In the genomic region with DNA sequence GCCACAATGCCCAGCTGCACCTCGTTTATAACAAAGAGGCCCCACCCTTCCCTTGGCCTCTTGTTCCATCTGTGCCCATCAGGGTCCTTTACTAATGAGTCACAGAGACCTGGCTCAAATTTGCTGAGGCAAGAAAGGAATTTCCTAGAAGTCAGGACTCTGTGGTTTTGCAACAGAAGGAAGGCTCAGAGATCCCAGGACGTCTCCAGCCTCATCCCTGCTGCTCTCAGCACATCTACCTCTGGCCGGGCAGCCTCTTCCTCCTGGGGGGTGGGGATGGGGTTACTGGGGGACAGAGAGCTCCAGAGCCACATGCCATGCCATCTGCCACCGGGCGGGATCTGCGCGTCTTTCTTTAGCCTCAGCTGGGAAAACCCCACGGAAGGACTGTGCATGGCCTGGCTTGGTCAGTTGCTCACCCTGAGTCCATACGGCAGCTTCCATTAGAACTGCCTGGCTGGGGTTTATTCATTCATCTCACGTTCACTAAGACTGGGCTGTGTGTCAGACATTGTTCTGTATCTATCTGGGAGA, we compare ENCODE assay signal across 11 cellular contexts. TPM values are rescaled to one million over a fixed set of nuclear protein-coding genes. Genes with fewer than 3 reads are reported as not detected.
DNase-seq lines count a peak whose midpoint lies in the region; ATAC-seq lines count a peak whose summit lies in the region.
"Had no signal": no experiment of that assay in that cellular context is flagged by ENCODE, and none has a peak within 500 bp of the region (broad histone marks: within the 10 kb centered on the region; RNA-seq: fewer than 3 reads in every experiment).

No MANE protein-coding gene starts in this region.

- peaks cover 4% of the 10 kb centered on the region for H3K27me3 Mint-ChIP-seq in activated T-helper 1 cell treated with anti-CD3 and anti-CD28 coated beads, Interleukin-12 subunit alpha, Interleukin-12 subunit beta, Interleukin-2, Interleukin-4 antibody, amounts not matched to agents 30 ng/mL and 10 ng/mL and 1 ng/mL, durations not matched to agents 14 hours and 24 hours and 36 hours (ENCODE audit: insufficient read depth)

- H3K4me1 ChIP-seq in SJCRH30, result no peaks in the 10 kb centered on the region

- no peak overlapping the region for H3K27ac Mint-ChIP-seq in activated T-helper 1 cell treated with anti-CD3 and anti-CD28 coated beads, Interleukin-12 subunit alpha, Interleukin-12 subunit beta, Interleukin-2, Interleukin-4 antibody, amounts not matched to agents 30 ng/mL and 10 ng/mL and 1 ng/mL, durations not matched to agents 14 hours and 24 hours and 36 hours

- no peaks in the 10 kb centered on the region for H3K9me3 Mint-ChIP-seq in activated T-helper 1 cell treated with anti-CD3 and anti-CD28 coated beads, Interleukin-12 subunit alpha, Interleukin-12 subunit beta, Interleukin-2, Interleukin-4 antibody, amounts not matched to agents 30 ng/mL and 10 ng/mL and 1 ng/mL, durations not matched to agents 14 hours and 24 hours and 36 hours

- H3K27me3 ChIP-seq in SJCRH30, result no peaks in the 10 kb centered on the region

- DNase-seq in GM03348 (ENCODE audit: low spot score), result peak; percentile 90
- peak; percentile 58 to 63 for DNase-seq in SJCRH30
- peak; percentile 73 for DNase-seq in fibroblast of the conjunctiva (ENCODE audit: low read depth)
- no peak for DNase-seq in sciatic nerve (ENCODE audit: low spot score)
- no peak for DNase-seq in stimulated activated CD8-positive, alpha-beta memory T cell treated with anti-CD3 and anti-CD28 coated beads, Interleukin-4, amount 100 ng/mL, for 48 hours
- no peak for DNase-seq in activated T-helper 1 cell treated with anti-CD3 and anti-CD28 coated beads, Interleukin-12 subunit alpha, Interleukin-12 subunit beta, Interleukin-2, Interleukin-4 antibody, amounts not matched to agents 30 ng/mL and 10 ng/mL and 1 ng/mL, durations not matched to agents 14 hours and 24 hours and 36 hours (ENCODE audit: low spot score)
- DNase-seq in NCI-H1092 treated with DMSO at 0.1 percent for 48 hours (lab: John Stamatoyannopoulos, UW), result no peak
- DNase-seq: activated CD8-positive, alpha-beta memory T cell treated with anti-CD3 and anti-CD28 coated beads for 24 hours; RPMI8226 had no signal

- H3K4me1 Mint-ChIP-seq in activated T-helper 1 cell treated with anti-CD3 and anti-CD28 coated beads, Interleukin-12 subunit alpha, Interleukin-12 subunit beta, Interleukin-2, Interleukin-4 antibody, amounts not matched to agents 30 ng/mL and 10 ng/mL and 1 ng/mL, durations not matched to agents 14 hours and 24 hours and 36 hours (ENCODE audit: low read depth), result no peaks in the 10 kb centered on the region

- intact Hi-C loops in sciatic nerve (cut with DNase I), result no loop called here
- intact Hi-C loops in activated T-helper 1 cell treated with anti-CD3 and anti-CD28 coated beads, Interleukin-12 subunit alpha, Interleukin-12 subunit beta, Interleukin-2, Interleukin-4 antibody, amounts not matched to agents 30 ng/mL and 10 ng/mL and 1 ng/mL, durations not matched to agents 14 hours and 24 hours and 36 hours (cut with micrococcal nuclease), result no loop called here

- H3K4me3 ChIP-seq in SJCRH30, result no peak overlapping the region

- H3K36me3 Mint-ChIP-seq in activated T-helper 1 cell treated with anti-CD3 and anti-CD28 coated beads, Interleukin-12 subunit alpha, Interleukin-12 subunit beta, Interleukin-2, Interleukin-4 antibody, amounts not matched to agents 30 ng/mL and 10 ng/mL and 1 ng/mL, durations not matched to agents 14 hours and 24 hours and 36 hours (ENCODE audit: low read depth), result no peaks in the 10 kb centered on the region

- ATAC-seq in sciatic nerve, result peak; percentile 32
- ATAC-seq in GM21515 (IDR thresholded peaks at IDR 0.05; ENCODE audit: unreplicated experiment), result no peak

- no peaks in the 10 kb centered on the region for H3K36me3 ChIP-seq in SJCRH30

- no peak overlapping the region for H3K4me3 Mint-ChIP-seq in activated T-helper 1 cell treated with anti-CD3 and anti-CD28 coated beads, Interleukin-12 subunit alpha, Interleukin-12 subunit beta, Interleukin-2, Interleukin-4 antibody, amounts not matched to agents 30 ng/mL and 10 ng/mL and 1 ng/mL, durations not matched to agents 14 hours and 24 hours and 36 hours

- no peak overlapping the region; the same call in 1 of the 2 replicates for H3K27ac ChIP-seq in SJCRH30
- H3K27ac ChIP-seq: KMS-11 had no signal

- no peaks in the 10 kb centered on the region for H3K9me3 ChIP-seq in SJCRH30 (replicated peaks)

RNA-seq across cellular contexts. Expression of a gene that starts 41.9 kb away (rescaled TPM):
- 22.5 and 28.9 TPM in 2 replicates for total RNA-seq in SJCRH30 (2014; rRNA removed; shearing (Covaris generic))
- 17.5 TPM for total RNA-seq in sciatic nerve
- total RNA-seq in activated T-helper 1 cell treated with anti-CD3 and anti-CD28 coated beads, Interleukin-12 subunit alpha, Interleukin-12 subunit beta, Interleukin-2, Interleukin-4 antibody, amounts not matched to agents 30 ng/mL and 10 ng/mL and 1 ng/mL, durations not matched to agents 14 hours and 24 hours and 36 hours, result 55.7 and 56.0 TPM in 2 replicates

RNA-seq across cellular contexts. Expression of a gene that starts 55.8 kb away (rescaled TPM):
- total RNA-seq in SJCRH30 (2014; rRNA removed; shearing (Covaris generic)), result not detected in 2 replicates
- 0.27 TPM for total RNA-seq in sciatic nerve
- 0.03 TPM in 1 of 2 replicates, not detected in the other for total RNA-seq in activated T-helper 1 cell treated with anti-CD3 and anti-CD28 coated beads, Interleukin-12 subunit alpha, Interleukin-12 subunit beta, Interleukin-2, Interleukin-4 antibody, amounts not matched to agents 30 ng/mL and 10 ng/mL and 1 ng/mL, durations not matched to agents 14 hours and 24 hours and 36 hours

RNA-seq across cellular contexts. Expression of a gene that starts 58.3 kb away (rescaled TPM):
- total RNA-seq in SJCRH30 (2014; rRNA removed; shearing (Covaris generic)), result 1.3 and 1.7 TPM in 2 replicates
- total RNA-seq in sciatic nerve, result 2.4 TPM
- 0.05 TPM in 1 of 2 replicates, not detected in the other for total RNA-seq in activated T-helper 1 cell treated with anti-CD3 and anti-CD28 coated beads, Interleukin-12 subunit alpha, Interleukin-12 subunit beta, Interleukin-2, Interleukin-4 antibody, amounts not matched to agents 30 ng/mL and 10 ng/mL and 1 ng/mL, durations not matched to agents 14 hours and 24 hours and 36 hours

Comparison
In these comparisons a context has a peak if more than half of its experiments do, and no peak if none do; other contexts are left out.
1. DNase-seq: peak in GM03348 (single experiment), SJCRH30 (2 of 2) and fibroblast of the conjunctiva (single experiment); none in sciatic nerve (single experiment), stimulated activated CD8-positive, alpha-beta memory T cell treated with anti-CD3 and anti-CD28 coated beads, Interleukin-4, amount 100 ng/mL, for 48 hours (single experiment), activated T-helper 1 cell treated with anti-CD3 and anti-CD28 coated beads, Interleukin-12 subunit alpha, Interleukin-12 subunit beta, Interleukin-2, Interleukin-4 antibody, amounts not matched to agents 30 ng/mL and 10 ng/mL and 1 ng/mL, durations not matched to agents 14 hours and 24 hours and 36 hours (single experiment) and NCI-H1092 treated with DMSO at 0.1 percent for 48 hours (single experiment).